Comparison of ENCODE assay signal across 20 cellular contexts in the genomic region with DNA sequence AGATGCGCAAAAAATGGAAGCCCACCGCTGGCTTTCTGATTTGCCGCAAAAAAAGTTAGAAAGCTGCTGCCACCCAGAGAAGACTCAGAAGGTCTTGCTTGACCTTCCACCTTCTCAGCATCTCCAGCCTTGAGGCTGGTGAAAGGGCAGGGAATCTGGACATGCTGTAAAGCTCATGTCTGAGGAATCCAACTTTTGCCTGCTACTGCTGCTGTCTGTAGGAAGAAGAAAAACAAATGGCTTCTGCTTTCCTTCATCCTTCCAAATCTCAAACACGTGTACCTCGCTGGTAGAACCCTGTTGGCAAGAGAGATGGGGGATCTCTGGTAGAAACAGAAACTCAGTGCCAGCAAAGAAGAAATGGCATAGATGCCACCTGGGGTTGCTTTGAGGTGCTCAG. TPM values are rescaled to one million over a fixed set of nuclear protein-coding genes. Genes with fewer than 3 reads are reported as not detected.
DNase-seq lines count a peak whose midpoint lies in the region; ATAC-seq and TF ChIP-seq lines count a peak whose summit lies in the region.
"Had no signal": no experiment of that assay in that cellular context is flagged by ENCODE, and none has a peak within 500 bp of the region (broad histone marks: within the 10 kb centered on the region; RNA-seq: fewer than 3 reads in every experiment).

No MANE protein-coding gene starts in this region.

- 0 out of 2 replicates have a peak, but pooled peaks cover 3% of the 10 kb centered on the region for H4K20me1 ChIP-seq in GM23338 (replicated peaks; ENCODE audit: insufficient read depth)
- no peaks in the 10 kb centered on the region for H4K20me1 ChIP-seq in GM23248 (ENCODE audit: insufficient read depth)
- H4K20me1 ChIP-seq: BLaER1 treated with 17β-estradiol and CSF1 and Interleukin-3, amounts not matched to agents 10 nM and 100 nM had no signal

- H3K36me3 ChIP-seq in GM23338 (ENCODE audit: insufficient read depth) (no peaks in the 10 kb centered on the region; the same call in 1 of the 2 replicates), ascending aorta (no peaks in the 10 kb centered on the region), thoracic aorta (no peaks in the 10 kb centered on the region), GM23248 (ENCODE audit: low read depth) (no peaks in the 10 kb centered on the region)
- H3K36me3 ChIP-seq: BLaER1 treated with 17β-estradiol and CSF1 and Interleukin-3, amounts not matched to agents 10 nM and 100 nM had no signal

- DNase-seq in GM23338 (ENCODE audit: low spot score), result no peak
- DNase-seq in ascending aorta (ENCODE audit: low spot score in 2 of 2), result no peak
- DNase-seq in mesothelial cell of epicardium (ENCODE audit: low spot score in 2 of 2, unreplicated experiment in 2 of 2), result no peak
- no peak for DNase-seq in thoracic aorta (ENCODE audit: low spot score)
- DNase-seq in GM23248, result no peak
- no peak for DNase-seq in stimulated activated CD4-positive, alpha-beta T cell treated with anti-CD3 and anti-CD28 coated beads, Interleukin-1b, Interleukin-23, amount 100 ng/mL, for 48 hours
- DNase-seq: CD8-positive, alpha-beta T cell; DMS53; HFFc6; NCI-H1417; NCI-H187; NCI-H2107; NCI-H2227 treated with DMSO at 0.1 percent for 48 hours; NCI-H510A treated with DMSO at 0.1 percent for 48 hours; NCI-H82; SIG-M5 had no signal

- no peak overlapping the region for H3K9ac ChIP-seq in GM23248
- H3K9ac ChIP-seq: BLaER1 treated with 17β-estradiol and CSF1 and Interleukin-3, amounts not matched to agents 10 nM and 100 nM; KMS-11 had no signal

- H3K4me1 ChIP-seq in GM23338 (ENCODE audit: insufficient read depth), result peaks cover 3% of the 10 kb centered on the region; the same call in 1 of the 2 replicates
- H3K4me1 ChIP-seq in ascending aorta, result peaks cover 8 to 44% of the 10 kb centered on the region in 2 donors
- H3K4me1 ChIP-seq in thoracic aorta (ENCODE audit: control insufficient read depth in 1 of 2, low read depth in 2 of 2), result peaks cover 42 to 88% of the 10 kb centered on the region in 2 donors
- peaks cover 34% of the 10 kb centered on the region for H3K4me1 ChIP-seq in GM23248 (ENCODE audit: insufficient read depth)

- no peak overlapping the region for H2AFZ ChIP-seq in GM23338
- H2AFZ ChIP-seq in GM23248, result no peak overlapping the region

- H3K27ac ChIP-seq in GM23338 (ENCODE audit: low read depth), result peak overlapping the region; percentile 46
- peak overlapping the region; percentile 3 to 12 for H3K27ac ChIP-seq in ascending aorta
- peak overlapping the region; percentile 21 to 26 for H3K27ac ChIP-seq in thoracic aorta
- no peak overlapping the region for H3K27ac ChIP-seq in GM23248
- H3K27ac ChIP-seq: BLaER1 treated with 17β-estradiol and CSF1 and Interleukin-3, amounts not matched to agents 10 nM and 100 nM; KMS-11; RWPE1 had no signal

- H3K27me3 ChIP-seq in GM23338 (ENCODE audit: insufficient read depth), result no peaks in the 10 kb centered on the region
- H3K27me3 ChIP-seq in ascending aorta, result no peaks in the 10 kb centered on the region
- H3K27me3 ChIP-seq in thoracic aorta (replicated peaks; ENCODE audit: insufficient read depth), result no peaks in the 10 kb centered on the region
- H3K27me3 ChIP-seq in GM23248 (replicated peaks; ENCODE audit: insufficient read depth), result no peaks in the 10 kb centered on the region
- H3K27me3 ChIP-seq: BLaER1 treated with 17β-estradiol and CSF1 and Interleukin-3, amounts not matched to agents 10 nM and 100 nM had no signal

- intact Hi-C loops in ascending aorta (cut with DNase I), result loop anchor here (10.0 kb wide), 2 partner anchors 409 to 1231 kb away; a partner anchor contains a TSS

- no peak overlapping the region for H3K27ac Mint-ChIP-seq in GM23338
- H3K27ac Mint-ChIP-seq in mesothelial cell of epicardium, result peak overlapping the region; percentile 69
- H3K27ac Mint-ChIP-seq: CD8-positive, alpha-beta T cell; HFFc6 had no signal

- no peaks in the 10 kb centered on the region for H3F3A ChIP-seq in GM23338 (replicated peaks; ENCODE audit: low read depth)
- peaks cover 33% of the 10 kb centered on the region for H3F3A ChIP-seq in GM23248 (ENCODE audit: insufficient read depth)

- H3K9me3 Mint-ChIP-seq in GM23338, result no peaks in the 10 kb centered on the region
- H3K9me3 Mint-ChIP-seq in mesothelial cell of epicardium, result no peaks in the 10 kb centered on the region
- H3K9me3 Mint-ChIP-seq: CD8-positive, alpha-beta T cell; HFFc6 had no signal

- no peaks in the 10 kb centered on the region for H3K9me2 ChIP-seq in GM23338 (ENCODE audit: insufficient read depth)
- H3K9me2 ChIP-seq in GM23248 (ENCODE audit: insufficient read depth), result no peaks in the 10 kb centered on the region

- H3K4me3 ChIP-seq in GM23338, result no peak overlapping the region
- H3K4me3 ChIP-seq in ascending aorta, result no peak overlapping the region
- no peak overlapping the region for H3K4me3 ChIP-seq in thoracic aorta
- H3K4me3 ChIP-seq in GM23248, result no peak overlapping the region
- H3K4me3 ChIP-seq: BLaER1 treated with 17β-estradiol and CSF1 and Interleukin-3, amounts not matched to agents 10 nM and 100 nM had no signal

- WGBS in GM23248 (ENCODE audit: low coverage in 1 of 2, low lambda C conversion rate in 2 of 2, missing lambda C conversion rate in 2 of 2), 2 experiments, result 95 to 97% methylated on average over 5 of the region's 5 CpGs

- no peaks in the 10 kb centered on the region for H3K9me3 ChIP-seq in ascending aorta
- no peaks in the 10 kb centered on the region for H3K9me3 ChIP-seq in thoracic aorta
- no peaks in the 10 kb centered on the region for H3K9me3 ChIP-seq in GM23248 (ENCODE audit: low read depth)
- H3K9me3 ChIP-seq: BLaER1 treated with 17β-estradiol and CSF1 and Interleukin-3, amounts not matched to agents 10 nM and 100 nM had no signal

- no peak for TF ChIP-seq CTCF in GM23338 (conservative IDR thresholded peaks at IDR 0.05; ENCODE audit: low read depth in 2 of 2)
- TF ChIP-seq CTCF in ascending aorta (IDR thresholded peaks at IDR 0.05), result no peak
- TF ChIP-seq CTCF in mesothelial cell of epicardium (IDR thresholded peaks at IDR 0.05; ENCODE audit: unreplicated experiment), result no peak
- no peak for TF ChIP-seq CTCF in thoracic aorta (IDR thresholded peaks at IDR 0.05)

- H3K4me1 Mint-ChIP-seq in GM23338 (peaks cover 17% of the 10 kb centered on the region), mesothelial cell of epicardium (peaks cover 61% of the 10 kb centered on the region)

- H3K4me2 ChIP-seq in GM23338 (no peak overlapping the region), GM23248 (ENCODE audit: unreplicated experiment) (no peak overlapping the region)
- H3K4me2 ChIP-seq: BLaER1 treated with 17β-estradiol and CSF1 and Interleukin-3, amounts not matched to agents 10 nM and 100 nM; KMS-11 had no signal

- H3K79me2 ChIP-seq in GM23338 (replicated peaks; ENCODE audit: insufficient read depth) (peaks cover 94% of the 10 kb centered on the region), GM23248 (ENCODE audit: insufficient read depth) (peaks cover 78% of the 10 kb centered on the region)

- in situ Hi-C loops in GM23248 (cut with MboI), result no loop called here

- peaks cover 16% of the 10 kb centered on the region; the same call in 2 of the 3 replicates for H3K36me3 Mint-ChIP-seq in GM23338 (ENCODE audit: low read depth)
- H3K36me3 Mint-ChIP-seq in mesothelial cell of epicardium, result no peaks in the 10 kb centered on the region
- H3K36me3 Mint-ChIP-seq: CD8-positive, alpha-beta T cell had no signal

- H3K27me3 Mint-ChIP-seq in GM23338 (ENCODE audit: insufficient read depth, low read depth, poor library complexity), result peaks cover 4% of the 10 kb centered on the region
- no peaks in the 10 kb centered on the region for H3K27me3 Mint-ChIP-seq in mesothelial cell of epicardium (ENCODE audit: low read depth)

- ATAC-seq in GM23338 (no peak), thoracic aorta (ENCODE audit: insufficient number of reproducible peaks, low FRiP score, low read depth) (no peak), GM19035 (IDR thresholded peaks at IDR 0.05; ENCODE audit: unreplicated experiment) (no peak)
- ATAC-seq: CD8-positive, alpha-beta T cell had no signal

- H3K4me3 Mint-ChIP-seq in GM23338 (no peak overlapping the region), mesothelial cell of epicardium (no peak overlapping the region)
- H3K4me3 Mint-ChIP-seq: CD8-positive, alpha-beta T cell; HFFc6 had no signal

TF ChIP-seq in GM23338, 12 proteins besides CTCF, POLR2A, EP300 and RAD21 (continues in another document):
- TF ChIP-seq, protein P1, sequence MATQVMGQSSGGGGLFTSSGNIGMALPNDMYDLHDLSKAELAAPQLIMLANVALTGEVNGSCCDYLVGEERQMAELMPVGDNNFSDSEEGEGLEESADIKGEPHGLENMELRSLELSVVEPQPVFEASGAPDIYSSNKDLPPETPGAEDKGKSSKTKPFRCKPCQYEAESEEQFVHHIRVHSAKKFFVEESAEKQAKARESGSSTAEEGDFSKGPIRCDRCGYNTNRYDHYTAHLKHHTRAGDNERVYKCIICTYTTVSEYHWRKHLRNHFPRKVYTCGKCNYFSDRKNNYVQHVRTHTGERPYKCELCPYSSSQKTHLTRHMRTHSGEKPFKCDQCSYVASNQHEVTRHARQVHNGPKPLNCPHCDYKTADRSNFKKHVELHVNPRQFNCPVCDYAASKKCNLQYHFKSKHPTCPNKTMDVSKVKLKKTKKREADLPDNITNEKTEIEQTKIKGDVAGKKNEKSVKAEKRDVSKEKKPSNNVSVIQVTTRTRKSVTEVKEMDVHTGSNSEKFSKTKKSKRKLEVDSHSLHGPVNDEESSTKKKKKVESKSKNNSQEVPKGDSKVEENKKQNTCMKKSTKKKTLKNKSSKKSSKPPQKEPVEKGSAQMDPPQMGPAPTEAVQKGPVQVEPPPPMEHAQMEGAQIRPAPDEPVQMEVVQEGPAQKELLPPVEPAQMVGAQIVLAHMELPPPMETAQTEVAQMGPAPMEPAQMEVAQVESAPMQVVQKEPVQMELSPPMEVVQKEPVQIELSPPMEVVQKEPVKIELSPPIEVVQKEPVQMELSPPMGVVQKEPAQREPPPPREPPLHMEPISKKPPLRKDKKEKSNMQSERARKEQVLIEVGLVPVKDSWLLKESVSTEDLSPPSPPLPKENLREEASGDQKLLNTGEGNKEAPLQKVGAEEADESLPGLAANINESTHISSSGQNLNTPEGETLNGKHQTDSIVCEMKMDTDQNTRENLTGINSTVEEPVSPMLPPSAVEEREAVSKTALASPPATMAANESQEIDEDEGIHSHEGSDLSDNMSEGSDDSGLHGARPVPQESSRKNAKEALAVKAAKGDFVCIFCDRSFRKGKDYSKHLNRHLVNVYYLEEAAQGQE (IDR thresholded peaks at IDR 0.05; ENCODE audit: unreplicated experiment), result no peak
- no peak for TF ChIP-seq NANOG (IDR thresholded peaks at IDR 0.05; ENCODE audit: borderline replicate concordance)
- no peak for TF ChIP-seq CREB1 (CRISPR knock-in tag; IDR thresholded peaks at IDR 0.05; ENCODE audit: low read depth)
- no peak for TF ChIP-seq POLR2AphosphoS5 (IDR thresholded peaks at IDR 0.05; ENCODE audit: low read depth)

RNA-seq across cellular contexts. Expression of a gene that starts 10.2 kb away (rescaled TPM):
- 176 and 234 TPM in 2 replicates for total RNA-seq in GM23338 (2014; rRNA removed; shearing (Covaris generic))
- polyA plus RNA-seq in GM23338 (2016; fragmentation: Nextera tagmentation; extraction: Ambion mirVana) (34.9 and 37.6 TPM in 2 replicates), GM23248 (2016; fragmentation: Nextera tagmentation; extraction: Ambion mirVana) (5.5 TPM in 2 replicates)
- total RNA-seq in ascending aorta (154 TPM), mesothelial cell of epicardium (56.5 to 58.0 TPM (median 57.9 TPM) in 3 replicates), thoracic aorta (100 to 1,000 TPM; 207 to 226 TPM)
- total RNA-seq in GM23248 (2014; rRNA removed; shearing (Covaris generic)), result 8.6 and 22.0 TPM in 2 replicates
